ENCODE assay signal across 28 cellular contexts in genomic region chr5:128384068-128384467, GRCh38.
"Had no signal": no experiment of that assay in that cellular context is flagged by ENCODE, and none has a peak within 500 bp of the region (broad histone marks: within the 10 kb centered on the region; RNA-seq: fewer than 3 reads in every experiment).

No MANE protein-coding gene starts in this region.

- H3K4me3 ChIP-seq: dorsolateral prefrontal cortex, gastroesophageal sphincter, heart left ventricle, hepatocyte, prostate gland, right atrium auricular region, smooth muscle cell, suprapubic skin, transverse colon, upper lobe of right lung, uterus had no signal

- H3K4me1 Mint-ChIP-seq: naive thymus-derived CD8-positive, alpha-beta T cell; stimulated activated naive CD8-positive, alpha-beta T cell treated with anti-CD3 and anti-CD28 coated beads, Interleukin-15, amount 100 ng/mL, for 72 hours had no signal

- H3K27me3 ChIP-seq: gastroesophageal sphincter, heart left ventricle, hepatocyte, neutrophil, right atrium auricular region, suprapubic skin, transverse colon, upper lobe of right lung, uterus had no signal

- H3K36me3 Mint-ChIP-seq: naive thymus-derived CD8-positive, alpha-beta T cell had no signal

- H3K4me1 ChIP-seq: heart left ventricle, prostate gland, right atrium auricular region, suprapubic skin, transverse colon, upper lobe of right lung, uterus had no signal

- H3K27ac Mint-ChIP-seq: naive thymus-derived CD8-positive, alpha-beta T cell; stimulated activated naive CD8-positive, alpha-beta T cell treated with anti-CD3 and anti-CD28 coated beads, Interleukin-15, amount 100 ng/mL, for 72 hours had no signal

- ATAC-seq: esophagus mucosa; gastroesophageal sphincter; heart left ventricle; left lobe of liver; naive thymus-derived CD8-positive, alpha-beta T cell; sciatic nerve; stimulated activated naive CD8-positive, alpha-beta T cell treated with anti-CD3 and anti-CD28 coated beads, Interleukin-15, amount 100 ng/mL, for 72 hours; upper lobe of right lung had no signal

- H3K27ac ChIP-seq: dorsolateral prefrontal cortex, epithelial cell of prostate, gastroesophageal sphincter, heart left ventricle, hepatocyte, neutrophil, prostate gland, right atrium auricular region, suprapubic skin, transverse colon, upper lobe of right lung, uterus had no signal

- DNase-seq: dorsolateral prefrontal cortex; effector CD4-positive, alpha-beta T cell; foreskin fibroblast; heart left ventricle; kidney; mesendoderm; midbrain; naive thymus-derived CD8-positive, alpha-beta T cell; stimulated activated CD4-positive, alpha-beta T cell treated with anti-CD3 and anti-CD28 coated beads, Interleukin-12 subunit alpha, Interleukin-12 subunit beta, amount 100 ng/mL, for 4 hours; stimulated activated CD4-positive, alpha-beta T cell treated with anti-CD3 and anti-CD28 coated beads, Interleukin-1b, Interleukin-23, amount 100 ng/mL, for 48 hours; stimulated activated CD4-positive, alpha-beta T cell treated with anti-CD3 and anti-CD28 coated beads, Interleukin-4, amount 100 ng/mL, for 1 hour; stimulated activated CD8-positive, alpha-beta memory T cell treated with anti-CD3 and anti-CD28 coated beads, Interleukin-4, amount 100 ng/mL, for 48 hours; stimulated activated naive CD4-positive, alpha-beta T cell; stimulated activated naive CD8-positive, alpha-beta T cell treated with anti-CD3 and anti-CD28 coated beads, Interleukin-15, amount 100 ng/mL, for 72 hours; transverse colon; upper lobe of right lung; uterus had no signal

- H3K9me3 ChIP-seq: gastroesophageal sphincter, neutrophil, prostate gland, right atrium auricular region, suprapubic skin, transverse colon, upper lobe of right lung, uterus had no signal

- H3K4me3 Mint-ChIP-seq: naive thymus-derived CD8-positive, alpha-beta T cell; stimulated activated naive CD8-positive, alpha-beta T cell treated with anti-CD3 and anti-CD28 coated beads, Interleukin-15, amount 100 ng/mL, for 72 hours had no signal

- H3K36me3 ChIP-seq: gastroesophageal sphincter, heart left ventricle, neutrophil, prostate gland, right atrium auricular region, suprapubic skin, transverse colon, upper lobe of right lung, uterus had no signal

- H3K27me3 Mint-ChIP-seq: naive thymus-derived CD8-positive, alpha-beta T cell; stimulated activated naive CD8-positive, alpha-beta T cell treated with anti-CD3 and anti-CD28 coated beads, Interleukin-15, amount 100 ng/mL, for 72 hours had no signal
